1 cellular context compared by ENCODE assay signal in genomic region chr4:145929415-145930178, GRCh38.
TF ChIP-seq lines count a peak whose summit lies in the region.

No MANE protein-coding gene starts in this region.

TF ChIP-seq in SK-N-SH treated with all-trans-retinoic acid at 6 μM for 48 hours, 23 proteins besides CTCF, POLR2A, EP300 and RAD21 (continued from another document):
- TF ChIP-seq POU6F1 (CRISPR knock-in tag; IDR thresholded peaks at IDR 0.05; ENCODE audit: borderline replicate concordance, low read depth) (no peak), OSR1 (CRISPR knock-in tag; IDR thresholded peaks at IDR 0.05) (no peak), TOX (CRISPR knock-in tag; IDR thresholded peaks at IDR 0.05; ENCODE audit: borderline replicate concordance) (no peak), ISL1 (CRISPR knock-in tag; IDR thresholded peaks at IDR 0.05) (no peak), CSDC2 (CRISPR knock-in tag; IDR thresholded peaks at IDR 0.05) (no peak), ZC3H10 (CRISPR knock-in tag; IDR thresholded peaks at IDR 0.05) (no peak), ZNF70 (CRISPR knock-in tag; IDR thresholded peaks at IDR 0.05) (no peak), GLIS3 (CRISPR knock-in tag; IDR thresholded peaks at IDR 0.05) (no peak), BACH2 (CRISPR knock-in tag; IDR thresholded peaks at IDR 0.05; ENCODE audit: borderline replicate concordance) (no peak), ESRRG (CRISPR knock-in tag; IDR thresholded peaks at IDR 0.05) (no peak), CSRNP3 (CRISPR knock-in tag; IDR thresholded peaks at IDR 0.05) (no peak), ZNF8 (CRISPR knock-in tag; IDR thresholded peaks at IDR 0.05) (no peak), TSHZ2 (CRISPR knock-in tag; IDR thresholded peaks at IDR 0.05) (no peak), ARNTL (CRISPR knock-in tag; IDR thresholded peaks at IDR 0.05; ENCODE audit: borderline replicate concordance, low read depth) (no peak), ZFP30 (CRISPR knock-in tag; IDR thresholded peaks at IDR 0.05) (no peak), PPARA (CRISPR knock-in tag; IDR thresholded peaks at IDR 0.05; ENCODE audit: borderline replicate concordance) (no peak)
